Comparison of ENCODE assay signal across 15 cellular contexts in genomic region chr13:22455036-22455435, GRCh38.
DNase-seq lines count a peak whose midpoint lies in the region; ATAC-seq and TF ChIP-seq lines count a peak whose summit lies in the region.
"Had no signal": no experiment of that assay in that cellular context is flagged by ENCODE, and none has a peak within 500 bp of the region (broad histone marks: within the 10 kb centered on the region; RNA-seq: fewer than 3 reads in every experiment).

No MANE protein-coding gene starts in this region.

- no peak overlapping the region for H3K4me2 ChIP-seq in neuronal stem cell (ENCODE audit: insufficient read depth, low read length, poor library complexity, severe bottlenecking)

- no peaks in the 10 kb centered on the region for H3K79me1 ChIP-seq in neuronal stem cell (ENCODE audit: low read depth, low read length)

- peaks cover 6 to 30% of the 10 kb centered on the region in 2 donors for H3K4me1 ChIP-seq in neuronal stem cell (ENCODE audit: control insufficient read depth in 2 of 2, insufficient read depth in 1 of 2, low read depth in 1 of 2, low read length in 2 of 2)
- H3K4me1 ChIP-seq in heart right ventricle, result peaks cover 6 to 15% (median 10%) of the 10 kb centered on the region in 9 donors
- H3K4me1 ChIP-seq: BE2C, HAP-1 had no signal

- H2BK5ac ChIP-seq in neuronal stem cell (ENCODE audit: low read length), result no peak overlapping the region

- intact Hi-C loops in heart right ventricle (cut with DNase I), result no loop called here

- H2BK12ac ChIP-seq in neuronal stem cell (ENCODE audit: low read length), result no peak overlapping the region

- H2AFZ ChIP-seq in neuronal stem cell (ENCODE audit: low read length), result peak overlapping the region; percentile 1

- H2BK15ac ChIP-seq in neuronal stem cell (ENCODE audit: low read length), result no peak overlapping the region

- no CpG with 5 or more reads among the region's 2 CpGs for WGBS in neuronal stem cell (ENCODE audit: extremely low coverage in 2 of 2, insufficient read length in 2 of 2, insufficient replicate concordance in 1 of 2), 2 donors
- WGBS in heart right ventricle, 2 donors, result 77 to 78% methylated on average over 2 of the region's 2 CpGs

- H4K91ac ChIP-seq in neuronal stem cell (ENCODE audit: low read depth, low read length, poor library complexity), result no peak overlapping the region

- H3K4ac ChIP-seq in neuronal stem cell (ENCODE audit: low read length), result no peak overlapping the region

- H2BK120ac ChIP-seq in neuronal stem cell (ENCODE audit: low read depth, low read length), result no peak overlapping the region

- TF ChIP-seq CTCF in heart right ventricle (IDR thresholded peaks at IDR 0.05), result no peak

- ATAC-seq in HG03342 (IDR thresholded peaks at IDR 0.05; ENCODE audit: unreplicated experiment), result no peak
- ATAC-seq in heart right ventricle, result no peak
- no peak for ATAC-seq in HG03108 (IDR thresholded peaks at IDR 0.05; ENCODE audit: unreplicated experiment)
- ATAC-seq: CD8-positive, alpha-beta T cell had no signal

- H3K14ac ChIP-seq in neuronal stem cell (ENCODE audit: low read length), result no peak overlapping the region

- no peak overlapping the region for H3K27ac ChIP-seq in neuronal stem cell (replicated peaks; ENCODE audit: low read length)
- no peak overlapping the region for H3K27ac ChIP-seq in heart right ventricle
- H3K27ac ChIP-seq: HL-60 had no signal

- H3K23ac ChIP-seq in neuronal stem cell (ENCODE audit: low read depth, low read length, poor library complexity), result no peak overlapping the region

- H4K8ac ChIP-seq in neuronal stem cell (ENCODE audit: low read depth, low read length), result no peak overlapping the region

- no peak overlapping the region for H2AK5ac ChIP-seq in neuronal stem cell (ENCODE audit: low read depth, low read length)

- H3K27me3 ChIP-seq in neuronal stem cell (ENCODE audit: control insufficient read depth in 3 of 3, insufficient read depth in 3 of 3, low read depth in 1 of 3, low read length in 3 of 3) (no peaks in the 10 kb centered on the region), heart right ventricle (no peaks in the 10 kb centered on the region)
- H3K27me3 ChIP-seq: BE2C had no signal

- H3K18ac ChIP-seq in neuronal stem cell (ENCODE audit: low read length), result no peak overlapping the region

- H3K9me3 ChIP-seq in neuronal stem cell (replicated peaks in 1 of 2; ENCODE audit: control insufficient read depth in 2 of 2, insufficient read depth in 1 of 2, low read depth in 1 of 2, low read length in 2 of 2), result peaks cover 5% of the 10 kb centered on the region in 2 donors
- peaks cover 0 to 7% (median 0%) of the 10 kb centered on the region in 11 donors for H3K9me3 ChIP-seq in heart right ventricle
- H3K9me3 ChIP-seq: BE2C had no signal

- DNase-seq in DMS53 treated with DMSO at 0.1 percent for 48 hours (lab: John Stamatoyannopoulos, UW; ENCODE audit: unreplicated experiment) (peak; percentile 69), NCI-H1092 treated with DMSO at 0.1 percent for 48 hours (lab: John Stamatoyannopoulos, UW) (peak; percentile 34), SW480 (ENCODE audit: low spot score) (peak; percentile 5), neuronal stem cell (ENCODE audit: low spot score) (no peak), heart right ventricle (no peak)
- no peak for DNase-seq in stimulated activated CD4-positive, alpha-beta T cell treated with anti-CD3 and anti-CD28 coated beads, Interleukin-1b, Interleukin-23, amount 100 ng/mL, for 48 hours
- DNase-seq: BE2C; CD8-positive, alpha-beta T cell; NCI-H146; RPMI8226; T-helper 2 cell had no signal

- no peaks in the 10 kb centered on the region for H3K36me3 ChIP-seq in neuronal stem cell (replicated peaks in 1 of 2; ENCODE audit: control insufficient read depth in 2 of 2, insufficient read depth in 2 of 2, low read length in 2 of 2)
- no peaks in the 10 kb centered on the region for H3K36me3 ChIP-seq in heart right ventricle
- H3K36me3 ChIP-seq: BE2C, HAP-1 had no signal

- H3K4me3 ChIP-seq in neuronal stem cell (ENCODE audit: low read length in 2 of 2) (no peak overlapping the region), heart right ventricle (no peak overlapping the region)
- H3K4me3 ChIP-seq: HAP-1 had no signal

- H3K9ac ChIP-seq in neuronal stem cell (ENCODE audit: low read depth, low read length, poor library complexity), result no peak overlapping the region

Comparison
In these comparisons a context has a peak if more than half of its experiments do, and no peak if none do; other contexts are left out.
1. DNase-seq: peak in DMS53 treated with DMSO at 0.1 percent for 48 hours (single experiment), NCI-H1092 treated with DMSO at 0.1 percent for 48 hours (single experiment) and SW480 (single experiment); none in neuronal stem cell (single experiment), stimulated activated CD4-positive, alpha-beta T cell treated with anti-CD3 and anti-CD28 coated beads, Interleukin-1b, Interleukin-23, amount 100 ng/mL, for 48 hours (single experiment) and heart right ventricle (0 of 2).